ENCODE assay signal across 10 cellular contexts in genomic region chr16:19481291-19481690, GRCh38.
"Had no signal": no experiment of that assay in that cellular context is flagged by ENCODE, and none has a peak within 500 bp of the region (broad histone marks: within the 10 kb centered on the region; RNA-seq: fewer than 3 reads in every experiment).

No MANE protein-coding gene starts in this region.

- H3K4me1 ChIP-seq: gastrocnemius medialis had no signal

- H3K4me3 ChIP-seq: gastrocnemius medialis, thoracic aorta had no signal

- H3K27ac ChIP-seq: brain microvascular endothelial cell, gastrocnemius medialis, thoracic aorta had no signal

- H3K36me3 ChIP-seq: brain microvascular endothelial cell, gastrocnemius medialis, thoracic aorta had no signal

- DNase-seq: activated effector memory CD4-positive, alpha-beta T cell treated with Interleukin-2 at 50 U/mL for 16 hours; amniotic stem cell; brain microvascular endothelial cell; dermis blood vessel endothelial cell; gastrocnemius medialis; stimulated activated CD4-positive, alpha-beta T cell treated with anti-CD3 and anti-CD28 coated beads, Interleukin-15, amount 100 ng/mL, for 24 hours; stimulated activated CD4-positive, alpha-beta T cell treated with anti-CD3 and anti-CD28 coated beads, Interleukin-4, amount 100 ng/mL, for 4 hours; stimulated activated naive CD8-positive, alpha-beta T cell treated with anti-CD3 and anti-CD28 coated beads, Interleukin-15, amount 100 ng/mL, for 72 hours; T-helper 2 cell had no signal

- H3K9me3 ChIP-seq: gastrocnemius medialis, thoracic aorta had no signal

- H3K27me3 ChIP-seq: brain microvascular endothelial cell, gastrocnemius medialis had no signal
